In genomic region chr17:73231841-73232586, GRCh38 we compare ENCODE assay signal across 1 cellular context.
TF ChIP-seq lines count a peak whose summit lies in the region.

No MANE protein-coding gene starts in this region.

TF ChIP-seq in K562, 482 proteins besides CTCF, POLR2A, EP300 and RAD21 (continued from another document and continues in another):
- no peak for TF ChIP-seq TFE3 (CRISPR knock-in tag; IDR thresholded peaks at IDR 0.05)
- TF ChIP-seq RBM14 (IDR thresholded peaks at IDR 0.05; ENCODE audit: borderline replicate concordance, insufficient read depth, low read depth, low read length), result no peak
- TF ChIP-seq ZFPM2 (CRISPR knock-in tag; IDR thresholded peaks at IDR 0.05), result no peak
- TF ChIP-seq PKNOX1 (IDR thresholded peaks at IDR 0.05), result no peak
- TF ChIP-seq ZNF75A (CRISPR knock-in tag; IDR thresholded peaks at IDR 0.05), result no peak
- no peak for TF ChIP-seq U2AF2 (optimal IDR thresholded peaks at IDR 0.05; ENCODE audit: low read depth, low read length)
- TF ChIP-seq ZNF76 (CRISPR knock-in tag; IDR thresholded peaks at IDR 0.05; ENCODE audit: borderline replicate concordance), result no peak
- 0 out of 4 replicates have a peak, but pooled peaks of 1 of the 2 experiments have one; percentile 21 for TF ChIP-seq RCOR1 (IDR thresholded peaks at IDR 0.05; ENCODE audit: borderline replicate concordance in 1 of 2, low read depth in 2 of 2, low read length in 2 of 2)
- TF ChIP-seq MTF1 (CRISPR knock-in tag; IDR thresholded peaks at IDR 0.05; ENCODE audit: borderline replicate concordance), result no peak
- no peak for TF ChIP-seq CTCFL (IDR thresholded peaks at IDR 0.05; ENCODE audit: borderline replicate concordance, insufficient read depth, low read depth, low read length, poor library complexity, severe bottlenecking)
- no peak for TF ChIP-seq ZNF347 (CRISPR knock-in tag; IDR thresholded peaks at IDR 0.05; ENCODE audit: low read depth)
- peak; percentile 12 for TF ChIP-seq BRD9 (IDR thresholded peaks at IDR 0.05; ENCODE audit: low read depth, partially characterized antibody)
- no peak for TF ChIP-seq ZNF140 (CRISPR knock-in tag; IDR thresholded peaks at IDR 0.05)
- peak; percentile 68; the same call in 1 of the 2 replicates for TF ChIP-seq ZNF12 (CRISPR knock-in tag; IDR thresholded peaks at IDR 0.05)
- no peak for TF ChIP-seq MXI1 (IDR thresholded peaks at IDR 0.05; ENCODE audit: low read depth, low read length)
- peak; percentile 28; the same call in 1 of the 2 replicates for TF ChIP-seq KLF13 (tag; IDR thresholded peaks at IDR 0.05; ENCODE audit: borderline replicate concordance, low read depth)
- TF ChIP-seq CBX3 (IDR thresholded peaks at IDR 0.05; ENCODE audit: borderline replicate concordance in 1 of 2, low read length in 2 of 2), result no peak
- no peak for TF ChIP-seq CBX8 (IDR thresholded peaks at IDR 0.05; ENCODE audit: borderline replicate concordance, extremely low read depth, low read depth, low read length, poor library complexity, severe bottlenecking)
- TF ChIP-seq THRAP3 (IDR thresholded peaks at IDR 0.05; ENCODE audit: borderline replicate concordance), result no peak
- no peak; the same call in 1 of the 2 replicates for TF ChIP-seq REST (CRISPR knock-in tag; IDR thresholded peaks at IDR 0.05; ENCODE audit: low read depth)
- TF ChIP-seq BHLHE40 (IDR thresholded peaks at IDR 0.05; ENCODE audit: low read length), result peak; percentile 45; the same call in 1 of the 2 replicates
- no peak for TF ChIP-seq KDM4B (IDR thresholded peaks at IDR 0.05; ENCODE audit: borderline replicate concordance in 2 of 2, low read depth in 1 of 2)
- no peak for TF ChIP-seq GABPB2 (CRISPR knock-in tag; conservative IDR thresholded peaks at IDR 0.05)
- no peak for TF ChIP-seq NCOA4 (IDR thresholded peaks at IDR 0.05; ENCODE audit: partially characterized antibody)
- TF ChIP-seq ZKSCAN8 (CRISPR knock-in tag; IDR thresholded peaks at IDR 0.05), result no peak
- peak in 1 of 2 experiments; percentile 71; a peak in 1 of 4 replicates for TF ChIP-seq SRF (CRISPR knock-in tag; IDR thresholded peaks at IDR 0.05)
- TF ChIP-seq IRF2 (CRISPR knock-in tag; IDR thresholded peaks at IDR 0.05), result no peak
- peak; percentile 29; the same call in 1 of the 2 replicates for TF ChIP-seq MAX (CRISPR knock-in tag; IDR thresholded peaks at IDR 0.05)
- TF ChIP-seq TFAP4 (CRISPR knock-in tag; IDR thresholded peaks at IDR 0.05; ENCODE audit: borderline replicate concordance), result peak; percentile 70
- TF ChIP-seq ZNF77 (CRISPR knock-in tag; IDR thresholded peaks at IDR 0.05), result no peak
- no peak for TF ChIP-seq SLC30A9 (CRISPR knock-in tag; IDR thresholded peaks at IDR 0.05)
- no peak for TF ChIP-seq GTF2F1 (IDR thresholded peaks at IDR 0.05; ENCODE audit: low read depth, low read length)
- no peak for TF ChIP-seq TCF7 (IDR thresholded peaks at IDR 0.05; ENCODE audit: borderline replicate concordance)
- no peak for TF ChIP-seq ZNF274 (IDR thresholded peaks at IDR 0.05; ENCODE audit: borderline replicate concordance, low read depth, low read length)
- TF ChIP-seq MEF2D (tag; conservative IDR thresholded peaks at IDR 0.05; ENCODE audit: low read depth), result no peak
- no peak for TF ChIP-seq FIP1L1 (IDR thresholded peaks at IDR 0.05; ENCODE audit: low read depth, low read length, poor library complexity, severe bottlenecking)
- no peak for TF ChIP-seq SNIP1 (IDR thresholded peaks at IDR 0.05; ENCODE audit: low read depth)
- no peak for TF ChIP-seq GMEB1 (CRISPR knock-in tag; IDR thresholded peaks at IDR 0.05)
- TF ChIP-seq PURB (CRISPR knock-in tag; IDR thresholded peaks at IDR 0.05; ENCODE audit: low read depth), result no peak
- TF ChIP-seq MTA2 (IDR thresholded peaks at IDR 0.05; ENCODE audit: low read depth), result no peak
- peak; percentile 79 for TF ChIP-seq NFE2 (IDR thresholded peaks at IDR 0.05; ENCODE audit: low read depth)
- no peak for TF ChIP-seq TGIF2 (CRISPR knock-in tag; IDR thresholded peaks at IDR 0.05)
- TF ChIP-seq MED1 (CRISPR knock-in tag; IDR thresholded peaks at IDR 0.05; ENCODE audit: borderline replicate concordance), result no peak
- no peak for TF ChIP-seq MYBL2 (IDR thresholded peaks at IDR 0.05; ENCODE audit: low read depth)
- TF ChIP-seq MYBL2 (CRISPR knock-in tag; IDR thresholded peaks at IDR 0.05; ENCODE audit: borderline replicate concordance), result no peak
- TF ChIP-seq HBP1 (CRISPR knock-in tag; IDR thresholded peaks at IDR 0.05), result no peak
- TF ChIP-seq NKRF (IDR thresholded peaks at IDR 0.05; ENCODE audit: borderline replicate concordance), result 0 out of 2 replicates have a peak, but pooled peaks have one; percentile 57
- TF ChIP-seq ZNF778 (CRISPR knock-in tag; IDR thresholded peaks at IDR 0.05), result no peak
- TF ChIP-seq ZNF212 (CRISPR knock-in tag; IDR thresholded peaks at IDR 0.05), result no peak
- TF ChIP-seq RBM34 (IDR thresholded peaks at IDR 0.05; ENCODE audit: borderline replicate concordance, insufficient read depth, low read length), result no peak
- TF ChIP-seq ELK1 (CRISPR knock-in tag; IDR thresholded peaks at IDR 0.05), result no peak
- TF ChIP-seq DDX20 (tag; IDR thresholded peaks at IDR 0.05; ENCODE audit: low read depth), result no peak
- no peak for TF ChIP-seq ZNF197 (CRISPR knock-in tag; IDR thresholded peaks at IDR 0.05; ENCODE audit: low read depth)
- no peak for TF ChIP-seq EWSR1 (IDR thresholded peaks at IDR 0.05; ENCODE audit: borderline replicate concordance, low read depth, partially characterized antibody)
